33 cellular contexts compared by ENCODE assay signal in the genomic region with DNA sequence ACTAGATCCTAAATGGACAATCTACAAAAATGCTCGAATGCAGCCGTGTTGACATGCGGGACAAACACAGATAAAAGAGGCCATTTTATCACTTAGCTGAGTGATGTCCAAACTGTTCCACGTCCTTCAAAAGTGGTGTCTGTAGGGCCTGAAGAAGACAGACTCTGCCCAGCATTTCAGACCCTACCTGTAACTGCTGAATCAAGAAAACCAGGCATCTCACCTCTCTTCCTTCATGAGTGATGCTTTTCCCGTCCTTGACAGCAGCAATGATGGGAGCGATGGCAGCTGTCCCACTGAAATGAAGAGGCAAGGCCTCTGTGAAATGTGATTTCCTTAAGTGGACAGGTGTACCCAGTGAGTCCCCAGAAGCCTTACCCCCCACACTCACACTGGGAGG.
"Had no signal": no experiment of that assay in that cellular context is flagged by ENCODE, and none has a peak within 500 bp of the region (broad histone marks: within the 10 kb centered on the region; RNA-seq: fewer than 3 reads in every experiment).

No MANE protein-coding gene starts in this region.

- H3K27me3 ChIP-seq: adrenal gland, body of pancreas, breast epithelium, Peyer's patch, SJSA1 had no signal

- H3K4me1 ChIP-seq: adrenal gland, body of pancreas, breast epithelium, Peyer's patch, SJSA1 had no signal

- ATAC-seq: activated CD4-positive, alpha-beta T cell treated with anti-CD3 and anti-CD28 coated beads for 36 hours; activated CD4-positive, CD25-positive, alpha-beta regulatory T cell treated with anti-CD3 and anti-CD28 coated beads, Interleukin-2, amount 50 U/mL, for 24 hours; activated naive CD4-positive, alpha-beta T cell treated with anti-CD3 and anti-CD28 coated beads, Interleukin-2, amount 50 U/mL, for 72 hours; activated T-cell treated with anti-CD3 and anti-CD28 coated beads, Interleukin-2, amount 50 U/mL, for 72 hours; activated T-helper 17 cell treated with anti-CD3 and anti-CD28 coated beads, Interleukin-2, amount 50 U/mL, for 72 hours; body of pancreas; PC-3; WTC11 had no signal

- H3K4me3 ChIP-seq: adrenal gland, body of pancreas, breast epithelium, Peyer's patch, SJSA1 had no signal

- H3K9me3 ChIP-seq: adrenal gland, body of pancreas, breast epithelium, Peyer's patch, SJSA1, SK-N-SH had no signal

- FAIRE-seq: astrocyte, TTC549 had no signal

- H3K4me2 ChIP-seq: SK-N-SH had no signal

- H3K4me3 Mint-ChIP-seq: activated CD4-positive, alpha-beta T cell treated with anti-CD3 and anti-CD28 coated beads for 36 hours; activated CD4-positive, alpha-beta T cell treated with anti-CD3 and anti-CD28 coated beads, Interleukin-2, amount 10 ng/mL, durations not matched to agents 7 days and 5 days; activated naive CD4-positive, alpha-beta T cell treated with anti-CD3 and anti-CD28 coated beads for 36 hours; activated T-cell treated with anti-CD3 and anti-CD28 coated beads, Interleukin-2, amount 50 U/mL, for 72 hours; activated T-helper 17 cell treated with anti-CD3 and anti-CD28 coated beads, Interleukin-2, amount 50 U/mL, for 72 hours; T-helper 1 cell treated with Interleukin-12 subunit alpha and Interleukin-12 subunit beta and Interleukin-4 antibody, amounts not matched to agents 30 μg/mL and 1 μg/mL, for 36 hours; T-helper 2 cell treated with Interferon-gamma antibody and Interleukin-4, amounts not matched to agents 5 μg/mL and 100 μg/mL, for 36 hours; WTC11 had no signal

- H3K4me1 Mint-ChIP-seq: activated CD4-positive, alpha-beta T cell treated with anti-CD3 and anti-CD28 coated beads, Interleukin-2, amount 10 ng/mL, durations not matched to agents 7 days and 5 days; activated T-helper 17 cell treated with anti-CD3 and anti-CD28 coated beads, Interleukin-2, amount 50 U/mL, for 72 hours; WTC11 had no signal

- H3K27me3 Mint-ChIP-seq: activated CD4-positive, alpha-beta T cell treated with anti-CD3 and anti-CD28 coated beads for 36 hours; activated CD4-positive, alpha-beta T cell treated with anti-CD3 and anti-CD28 coated beads, Interleukin-2, amount 10 ng/mL, durations not matched to agents 7 days and 5 days; activated T-helper 17 cell treated with anti-CD3 and anti-CD28 coated beads, Interleukin-2, amount 50 U/mL, for 72 hours had no signal

- DNase-seq: activated CD4-positive, alpha-beta T cell treated with anti-CD3 and anti-CD28 coated beads for 36 hours; activated CD4-positive, alpha-beta T cell treated with anti-CD3 and anti-CD28 coated beads, Interleukin-2, amount 10 ng/mL, durations not matched to agents 7 days and 5 days; activated CD4-positive, alpha-beta T cell treated with anti-CD3 and anti-CD28 coated beads, Interleukin-2, amount 50 U/mL, for 48 hours; activated CD8-positive, alpha-beta memory T cell treated with anti-CD3 and anti-CD28 coated beads, Interleukin-2, amount 50 U/mL, for 4 hours; activated gamma-delta T cell treated with Interleukin-2 at 50 U/mL for 16 hours; activated naive CD4-positive, alpha-beta T cell treated with anti-CD3 and anti-CD28 coated beads for 36 hours; activated T-cell treated with anti-CD3 and anti-CD28 coated beads, Interleukin-2, amount 50 U/mL, for 72 hours; adrenal gland; body of pancreas; central memory CD4-positive, alpha-beta T cell; Karpas-422; KBM-7; NCI-H1105; NCI-H1417 treated with DMSO at 0.1 percent for 48 hours; NCI-H187 treated with DMSO at 0.1 percent for 48 hours; NCI-H2081; NCI-H345; NCI-H524 treated with DMSO at 0.1 percent for 48 hours; PC-3; RPMI8226; SHP77 treated with DMSO at 0.1 percent for 48 hours; SK-N-SH had no signal

- H3K9me3 Mint-ChIP-seq: activated CD4-positive, alpha-beta T cell treated with anti-CD3 and anti-CD28 coated beads, Interleukin-2, amount 10 ng/mL, durations not matched to agents 7 days and 5 days; activated naive CD4-positive, alpha-beta T cell treated with anti-CD3 and anti-CD28 coated beads for 36 hours; activated naive CD4-positive, alpha-beta T cell treated with anti-CD3 and anti-CD28 coated beads, Interleukin-2, amount 50 U/mL, for 72 hours; activated T-cell treated with anti-CD3 and anti-CD28 coated beads, Interleukin-2, amount 50 U/mL, for 72 hours; activated T-helper 17 cell treated with anti-CD3 and anti-CD28 coated beads, Interleukin-2, amount 50 U/mL, for 72 hours; T-helper 1 cell treated with Interleukin-12 subunit alpha and Interleukin-12 subunit beta and Interleukin-4 antibody, amounts not matched to agents 30 μg/mL and 1 μg/mL, for 36 hours; T-helper 2 cell treated with Interferon-gamma antibody and Interleukin-4, amounts not matched to agents 5 μg/mL and 100 μg/mL, for 36 hours; WTC11 had no signal

- H3K27ac ChIP-seq: adrenal gland, body of pancreas, breast epithelium, Peyer's patch, SJSA1 had no signal

- H3K27ac Mint-ChIP-seq: activated CD4-positive, alpha-beta T cell treated with anti-CD3 and anti-CD28 coated beads for 36 hours; activated naive CD4-positive, alpha-beta T cell treated with anti-CD3 and anti-CD28 coated beads for 36 hours; activated T-cell treated with anti-CD3 and anti-CD28 coated beads, Interleukin-2, amount 50 U/mL, for 72 hours; activated T-helper 17 cell treated with anti-CD3 and anti-CD28 coated beads, Interleukin-2, amount 50 U/mL, for 72 hours; T-helper 1 cell treated with Interleukin-12 subunit alpha and Interleukin-12 subunit beta and Interleukin-4 antibody, amounts not matched to agents 30 μg/mL and 1 μg/mL, for 36 hours; T-helper 2 cell treated with Interferon-gamma antibody and Interleukin-4, amounts not matched to agents 5 μg/mL and 100 μg/mL, for 36 hours; WTC11 had no signal
